1 cellular context compared by ENCODE assay signal in genomic region chrX:44874481-44875184, GRCh38.
TF ChIP-seq lines count a peak whose summit lies in the region.

No MANE protein-coding gene starts in this region.

TF ChIP-seq in GM23338, 12 proteins besides CTCF, POLR2A, EP300 and RAD21:
- TF ChIP-seq, protein P1, sequence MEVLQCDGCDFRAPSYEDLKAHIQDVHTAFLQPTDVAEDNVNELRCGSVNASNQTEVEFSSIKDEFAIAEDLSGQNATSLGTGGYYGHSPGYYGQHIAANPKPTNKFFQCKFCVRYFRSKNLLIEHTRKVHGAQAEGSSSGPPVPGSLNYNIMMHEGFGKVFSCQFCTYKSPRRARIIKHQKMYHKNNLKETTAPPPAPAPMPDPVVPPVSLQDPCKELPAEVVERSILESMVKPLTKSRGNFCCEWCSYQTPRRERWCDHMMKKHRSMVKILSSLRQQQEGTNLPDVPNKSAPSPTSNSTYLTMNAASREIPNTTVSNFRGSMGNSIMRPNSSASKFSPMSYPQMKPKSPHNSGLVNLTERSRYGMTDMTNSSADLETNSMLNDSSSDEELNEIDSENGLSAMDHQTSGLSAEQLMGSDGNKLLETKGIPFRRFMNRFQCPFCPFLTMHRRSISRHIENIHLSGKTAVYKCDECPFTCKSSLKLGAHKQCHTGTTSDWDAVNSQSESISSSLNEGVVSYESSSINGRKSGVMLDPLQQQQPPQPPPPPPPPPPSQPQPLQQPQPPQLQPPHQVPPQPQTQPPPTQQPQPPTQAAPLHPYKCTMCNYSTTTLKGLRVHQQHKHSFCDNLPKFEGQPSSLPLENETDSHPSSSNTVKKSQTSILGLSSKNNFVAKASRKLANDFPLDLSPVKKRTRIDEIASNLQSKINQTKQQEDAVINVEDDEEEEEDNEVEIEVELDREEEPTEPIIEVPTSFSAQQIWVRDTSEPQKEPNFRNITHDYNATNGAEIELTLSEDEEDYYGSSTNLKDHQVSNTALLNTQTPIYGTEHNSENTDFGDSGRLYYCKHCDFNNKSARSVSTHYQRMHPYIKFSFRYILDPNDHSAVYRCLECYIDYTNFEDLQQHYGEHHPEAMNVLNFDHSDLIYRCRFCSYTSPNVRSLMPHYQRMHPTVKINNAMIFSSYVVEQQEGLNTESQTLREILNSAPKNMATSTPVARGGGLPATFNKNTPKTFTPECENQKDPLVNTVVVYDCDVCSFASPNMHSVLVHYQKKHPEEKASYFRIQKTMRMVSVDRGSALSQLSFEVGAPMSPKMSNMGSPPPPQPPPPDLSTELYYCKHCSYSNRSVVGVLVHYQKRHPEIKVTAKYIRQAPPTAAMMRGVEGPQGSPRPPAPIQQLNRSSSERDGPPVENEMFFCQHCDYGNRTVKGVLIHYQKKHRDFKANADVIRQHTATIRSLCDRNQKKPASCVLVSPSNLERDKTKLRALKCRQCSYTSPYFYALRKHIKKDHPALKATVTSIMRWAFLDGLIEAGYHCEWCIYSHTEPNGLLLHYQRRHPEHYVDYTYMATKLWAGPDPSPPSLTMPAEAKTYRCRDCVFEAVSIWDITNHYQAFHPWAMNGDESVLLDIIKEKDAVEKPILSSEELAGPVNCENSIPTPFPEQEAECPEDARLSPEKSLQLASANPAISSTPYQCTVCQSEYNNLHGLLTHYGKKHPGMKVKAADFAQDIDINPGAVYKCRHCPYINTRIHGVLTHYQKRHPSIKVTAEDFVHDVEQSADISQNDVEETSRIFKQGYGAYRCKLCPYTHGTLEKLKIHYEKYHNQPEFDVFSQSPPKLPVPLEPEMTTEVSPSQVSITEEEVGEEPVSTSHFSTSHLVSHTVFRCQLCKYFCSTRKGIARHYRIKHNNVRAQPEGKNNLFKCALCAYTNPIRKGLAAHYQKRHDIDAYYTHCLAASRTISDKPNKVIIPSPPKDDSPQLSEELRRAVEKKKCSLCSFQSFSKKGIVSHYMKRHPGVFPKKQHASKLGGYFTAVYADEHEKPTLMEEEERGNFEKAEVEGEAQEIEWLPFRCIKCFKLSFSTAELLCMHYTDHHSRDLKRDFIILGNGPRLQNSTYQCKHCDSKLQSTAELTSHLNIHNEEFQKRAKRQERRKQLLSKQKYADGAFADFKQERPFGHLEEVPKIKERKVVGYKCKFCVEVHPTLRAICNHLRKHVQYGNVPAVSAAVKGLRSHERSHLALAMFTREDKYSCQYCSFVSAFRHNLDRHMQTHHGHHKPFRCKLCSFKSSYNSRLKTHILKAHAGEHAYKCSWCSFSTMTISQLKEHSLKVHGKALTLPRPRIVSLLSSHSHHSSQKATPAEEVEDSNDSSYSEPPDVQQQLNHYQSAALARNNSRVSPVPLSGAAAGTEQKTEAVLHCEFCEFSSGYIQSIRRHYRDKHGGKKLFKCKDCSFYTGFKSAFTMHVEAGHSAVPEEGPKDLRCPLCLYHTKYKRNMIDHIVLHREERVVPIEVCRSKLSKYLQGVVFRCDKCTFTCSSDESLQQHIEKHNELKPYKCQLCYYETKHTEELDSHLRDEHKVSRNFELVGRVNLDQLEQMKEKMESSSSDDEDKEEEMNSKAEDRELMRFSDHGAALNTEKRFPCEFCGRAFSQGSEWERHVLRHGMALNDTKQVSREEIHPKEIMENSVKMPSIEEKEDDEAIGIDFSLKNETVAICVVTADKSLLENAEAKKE (CRISPR knock-in tag; IDR thresholded peaks at IDR 0.05), result no peak
- TF ChIP-seq NANOG (IDR thresholded peaks at IDR 0.05; ENCODE audit: borderline replicate concordance) (no peak), JUNB (IDR thresholded peaks at IDR 0.05; ENCODE audit: unreplicated experiment) (no peak), ETS1 (IDR thresholded peaks at IDR 0.05) (no peak), EZH2 (IDR thresholded peaks at IDR 0.05; ENCODE audit: low read depth, unreplicated experiment) (no peak), STAT1 (IDR thresholded peaks at IDR 0.05; ENCODE audit: unreplicated experiment) (no peak), EZH2phosphoT487 (IDR thresholded peaks at IDR 0.05; ENCODE audit: unreplicated experiment) (no peak), ZNF331 (CRISPR knock-in tag; IDR thresholded peaks at IDR 0.05; ENCODE audit: low read depth) (no peak), CREB1 (CRISPR knock-in tag; IDR thresholded peaks at IDR 0.05; ENCODE audit: low read depth) (no peak), ZNF114 (CRISPR knock-in tag; IDR thresholded peaks at IDR 0.05) (no peak), POLR2AphosphoS5 (IDR thresholded peaks at IDR 0.05; ENCODE audit: low read depth) (no peak)
- TF ChIP-seq, protein P2, sequence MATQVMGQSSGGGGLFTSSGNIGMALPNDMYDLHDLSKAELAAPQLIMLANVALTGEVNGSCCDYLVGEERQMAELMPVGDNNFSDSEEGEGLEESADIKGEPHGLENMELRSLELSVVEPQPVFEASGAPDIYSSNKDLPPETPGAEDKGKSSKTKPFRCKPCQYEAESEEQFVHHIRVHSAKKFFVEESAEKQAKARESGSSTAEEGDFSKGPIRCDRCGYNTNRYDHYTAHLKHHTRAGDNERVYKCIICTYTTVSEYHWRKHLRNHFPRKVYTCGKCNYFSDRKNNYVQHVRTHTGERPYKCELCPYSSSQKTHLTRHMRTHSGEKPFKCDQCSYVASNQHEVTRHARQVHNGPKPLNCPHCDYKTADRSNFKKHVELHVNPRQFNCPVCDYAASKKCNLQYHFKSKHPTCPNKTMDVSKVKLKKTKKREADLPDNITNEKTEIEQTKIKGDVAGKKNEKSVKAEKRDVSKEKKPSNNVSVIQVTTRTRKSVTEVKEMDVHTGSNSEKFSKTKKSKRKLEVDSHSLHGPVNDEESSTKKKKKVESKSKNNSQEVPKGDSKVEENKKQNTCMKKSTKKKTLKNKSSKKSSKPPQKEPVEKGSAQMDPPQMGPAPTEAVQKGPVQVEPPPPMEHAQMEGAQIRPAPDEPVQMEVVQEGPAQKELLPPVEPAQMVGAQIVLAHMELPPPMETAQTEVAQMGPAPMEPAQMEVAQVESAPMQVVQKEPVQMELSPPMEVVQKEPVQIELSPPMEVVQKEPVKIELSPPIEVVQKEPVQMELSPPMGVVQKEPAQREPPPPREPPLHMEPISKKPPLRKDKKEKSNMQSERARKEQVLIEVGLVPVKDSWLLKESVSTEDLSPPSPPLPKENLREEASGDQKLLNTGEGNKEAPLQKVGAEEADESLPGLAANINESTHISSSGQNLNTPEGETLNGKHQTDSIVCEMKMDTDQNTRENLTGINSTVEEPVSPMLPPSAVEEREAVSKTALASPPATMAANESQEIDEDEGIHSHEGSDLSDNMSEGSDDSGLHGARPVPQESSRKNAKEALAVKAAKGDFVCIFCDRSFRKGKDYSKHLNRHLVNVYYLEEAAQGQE (IDR thresholded peaks at IDR 0.05; ENCODE audit: unreplicated experiment), result no peak
